1 cellular context compared by ENCODE assay signal in genomic region chr19:13804830-13805683, GRCh38.
A peak's percentile ranks its signal among the peaks of the same experiment; 100 is the strongest.
TF ChIP-seq lines count a peak whose summit lies in the region.

No MANE protein-coding gene starts in this region.

TF ChIP-seq in HepG2, 621 proteins besides CTCF, POLR2A, EP300 and RAD21 (continued from another document and continues in another):
- TF ChIP-seq ZNF576 (CRISPR knock-in tag; IDR thresholded peaks at IDR 0.05), result no peak
- TF ChIP-seq HNRNPL (IDR thresholded peaks at IDR 0.05; ENCODE audit: low read depth, low read length), result peak; percentile 69; the same call in 1 of the 2 replicates
- TF ChIP-seq SYNCRIP (IDR thresholded peaks at IDR 0.05; ENCODE audit: insufficient read depth, low read depth, low read length), result no peak
- no peak for TF ChIP-seq KLF6 (CRISPR knock-in tag; IDR thresholded peaks at IDR 0.05)
- TF ChIP-seq, protein P1, sequence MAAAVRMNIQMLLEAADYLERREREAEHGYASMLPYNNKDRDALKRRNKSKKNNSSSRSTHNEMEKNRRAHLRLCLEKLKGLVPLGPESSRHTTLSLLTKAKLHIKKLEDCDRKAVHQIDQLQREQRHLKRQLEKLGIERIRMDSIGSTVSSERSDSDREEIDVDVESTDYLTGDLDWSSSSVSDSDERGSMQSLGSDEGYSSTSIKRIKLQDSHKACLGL (CRISPR knock-in tag; IDR thresholded peaks at IDR 0.05), result no peak
- TF ChIP-seq DPF2 (CRISPR knock-in tag; IDR thresholded peaks at IDR 0.05; ENCODE audit: borderline replicate concordance, low read depth), result no peak
- TF ChIP-seq MAX (IDR thresholded peaks at IDR 0.05), result peak; percentile 33; the same call in 1 of the 2 replicates
- TF ChIP-seq JUND (CRISPR knock-in tag; IDR thresholded peaks at IDR 0.05), result no peak
- no peak for TF ChIP-seq ZNF513 (CRISPR knock-in tag; conservative IDR thresholded peaks at IDR 0.05)
- TF ChIP-seq, protein P2, sequence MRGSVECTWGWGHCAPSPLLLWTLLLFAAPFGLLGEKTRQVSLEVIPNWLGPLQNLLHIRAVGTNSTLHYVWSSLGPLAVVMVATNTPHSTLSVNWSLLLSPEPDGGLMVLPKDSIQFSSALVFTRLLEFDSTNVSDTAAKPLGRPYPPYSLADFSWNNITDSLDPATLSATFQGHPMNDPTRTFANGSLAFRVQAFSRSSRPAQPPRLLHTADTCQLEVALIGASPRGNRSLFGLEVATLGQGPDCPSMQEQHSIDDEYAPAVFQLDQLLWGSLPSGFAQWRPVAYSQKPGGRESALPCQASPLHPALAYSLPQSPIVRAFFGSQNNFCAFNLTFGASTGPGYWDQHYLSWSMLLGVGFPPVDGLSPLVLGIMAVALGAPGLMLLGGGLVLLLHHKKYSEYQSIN (CRISPR knock-in tag; IDR thresholded peaks at IDR 0.05; ENCODE audit: borderline replicate concordance), result no peak
- TF ChIP-seq RBAK (CRISPR knock-in tag; IDR thresholded peaks at IDR 0.05), result no peak
- TF ChIP-seq ZFP41 (CRISPR knock-in tag; IDR thresholded peaks at IDR 0.05; ENCODE audit: borderline replicate concordance), result no peak
- no peak for TF ChIP-seq ZFP36 (IDR thresholded peaks at IDR 0.05; ENCODE audit: borderline replicate concordance, low read depth, low read length, partially characterized antibody)
- no peak for TF ChIP-seq ZNF432 (CRISPR knock-in tag; IDR thresholded peaks at IDR 0.05; ENCODE audit: borderline replicate concordance)
- no peak for TF ChIP-seq ZNF337 (CRISPR knock-in tag; IDR thresholded peaks at IDR 0.05; ENCODE audit: borderline replicate concordance, low read depth)
- no peak for TF ChIP-seq MXD3 (CRISPR knock-in tag; IDR thresholded peaks at IDR 0.05)
- TF ChIP-seq ZNF296 (CRISPR knock-in tag; conservative IDR thresholded peaks at IDR 0.05), result no peak
- no peak for TF ChIP-seq FOXC1 (CRISPR knock-in tag; IDR thresholded peaks at IDR 0.05; ENCODE audit: borderline replicate concordance)
- no peak for TF ChIP-seq ARHGAP35 (CRISPR knock-in tag; IDR thresholded peaks at IDR 0.05; ENCODE audit: borderline replicate concordance)
- TF ChIP-seq PRMT3 (CRISPR knock-in tag; IDR thresholded peaks at IDR 0.05; ENCODE audit: borderline replicate concordance, low read depth), result no peak
- TF ChIP-seq ETV6 (CRISPR knock-in tag; conservative IDR thresholded peaks at IDR 0.05), result no peak
- TF ChIP-seq TGIF2 (CRISPR knock-in tag; IDR thresholded peaks at IDR 0.05), result no peak
- TF ChIP-seq, protein P3, sequence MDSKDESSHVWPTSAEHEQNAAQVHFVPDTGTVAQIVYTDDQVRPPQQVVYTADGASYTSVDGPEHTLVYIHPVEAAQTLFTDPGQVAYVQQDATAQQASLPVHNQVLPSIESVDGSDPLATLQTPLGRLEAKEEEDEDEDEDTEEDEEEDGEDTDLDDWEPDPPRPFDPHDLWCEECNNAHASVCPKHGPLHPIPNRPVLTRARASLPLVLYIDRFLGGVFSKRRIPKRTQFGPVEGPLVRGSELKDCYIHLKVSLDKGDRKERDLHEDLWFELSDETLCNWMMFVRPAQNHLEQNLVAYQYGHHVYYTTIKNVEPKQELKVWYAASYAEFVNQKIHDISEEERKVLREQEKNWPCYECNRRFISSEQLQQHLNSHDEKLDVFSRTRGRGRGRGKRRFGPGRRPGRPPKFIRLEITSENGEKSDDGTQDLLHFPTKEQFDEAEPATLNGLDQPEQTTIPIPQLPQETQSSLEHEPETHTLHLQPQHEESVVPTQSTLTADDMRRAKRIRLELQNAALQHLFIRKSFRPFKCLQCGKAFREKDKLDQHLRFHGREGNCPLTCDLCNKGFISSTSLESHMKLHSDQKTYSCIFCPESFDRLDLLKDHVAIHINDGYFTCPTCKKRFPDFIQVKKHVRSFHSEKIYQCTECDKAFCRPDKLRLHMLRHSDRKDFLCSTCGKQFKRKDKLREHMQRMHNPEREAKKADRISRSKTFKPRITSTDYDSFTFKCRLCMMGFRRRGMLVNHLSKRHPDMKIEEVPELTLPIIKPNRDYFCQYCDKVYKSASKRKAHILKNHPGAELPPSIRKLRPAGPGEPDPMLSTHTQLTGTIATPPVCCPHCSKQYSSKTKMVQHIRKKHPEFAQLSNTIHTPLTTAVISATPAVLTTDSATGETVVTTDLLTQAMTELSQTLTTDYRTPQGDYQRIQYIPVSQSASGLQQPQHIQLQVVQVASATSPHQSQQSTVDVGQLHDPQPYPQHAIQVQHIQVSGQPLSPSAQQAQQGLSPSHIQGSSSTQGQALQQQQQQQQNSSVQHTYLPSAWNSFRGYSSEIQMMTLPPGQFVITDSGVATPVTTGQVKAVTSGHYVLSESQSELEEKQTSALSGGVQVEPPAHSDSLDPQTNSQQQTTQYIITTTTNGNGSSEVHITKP (CRISPR knock-in tag; IDR thresholded peaks at IDR 0.05; ENCODE audit: low read depth), result no peak
- no peak for TF ChIP-seq HIVEP1 (CRISPR knock-in tag; IDR thresholded peaks at IDR 0.05)
- TF ChIP-seq PAF1 (CRISPR knock-in tag; IDR thresholded peaks at IDR 0.05), result no peak
- TF ChIP-seq ZFX (CRISPR knock-in tag; IDR thresholded peaks at IDR 0.05; ENCODE audit: low read depth), result no peak
- TF ChIP-seq RFX3 (CRISPR knock-in tag; IDR thresholded peaks at IDR 0.05), result no peak
- TF ChIP-seq CENPBD1 (CRISPR knock-in tag; IDR thresholded peaks at IDR 0.05; ENCODE audit: borderline replicate concordance, low read depth), result no peak
- TF ChIP-seq, protein P4, sequence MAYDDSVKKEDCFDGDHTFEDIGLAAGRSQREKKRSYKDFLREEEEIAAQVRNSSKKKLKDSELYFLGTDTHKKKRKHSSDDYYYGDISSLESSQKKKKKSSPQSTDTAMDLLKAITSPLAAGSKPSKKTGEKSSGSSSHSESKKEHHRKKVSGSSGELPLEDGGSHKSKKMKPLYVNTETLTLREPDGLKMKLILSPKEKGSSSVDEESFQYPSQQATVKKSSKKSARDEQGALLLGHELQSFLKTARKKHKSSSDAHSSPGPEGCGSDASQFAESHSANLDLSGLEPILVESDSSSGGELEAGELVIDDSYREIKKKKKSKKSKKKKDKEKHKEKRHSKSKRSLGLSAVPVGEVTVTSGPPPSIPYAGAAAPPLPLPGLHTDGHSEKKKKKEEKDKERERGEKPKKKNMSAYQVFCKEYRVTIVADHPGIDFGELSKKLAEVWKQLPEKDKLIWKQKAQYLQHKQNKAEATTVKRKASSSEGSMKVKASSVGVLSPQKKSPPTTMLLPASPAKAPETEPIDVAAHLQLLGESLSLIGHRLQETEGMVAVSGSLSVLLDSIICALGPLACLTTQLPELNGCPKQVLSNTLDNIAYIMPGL (CRISPR knock-in tag; IDR thresholded peaks at IDR 0.05; ENCODE audit: borderline replicate concordance in 1 of 2, low read depth in 1 of 2), result 0 out of 4 replicates have a peak, but pooled peaks of 1 of the 2 experiments have one; percentile 26
- TF ChIP-seq ZXDC (CRISPR knock-in tag; IDR thresholded peaks at IDR 0.05), result no peak
- TF ChIP-seq, protein P5, sequence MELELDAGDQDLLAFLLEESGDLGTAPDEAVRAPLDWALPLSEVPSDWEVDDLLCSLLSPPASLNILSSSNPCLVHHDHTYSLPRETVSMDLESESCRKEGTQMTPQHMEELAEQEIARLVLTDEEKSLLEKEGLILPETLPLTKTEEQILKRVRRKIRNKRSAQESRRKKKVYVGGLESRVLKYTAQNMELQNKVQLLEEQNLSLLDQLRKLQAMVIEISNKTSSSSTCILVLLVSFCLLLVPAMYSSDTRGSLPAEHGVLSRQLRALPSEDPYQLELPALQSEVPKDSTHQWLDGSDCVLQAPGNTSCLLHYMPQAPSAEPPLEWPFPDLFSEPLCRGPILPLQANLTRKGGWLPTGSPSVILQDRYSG (CRISPR knock-in tag; IDR thresholded peaks at IDR 0.05), result no peak
- TF ChIP-seq ZNF891 (CRISPR knock-in tag; IDR thresholded peaks at IDR 0.05), result peak; percentile 10; the same call in 1 of the 2 replicates
- no peak for TF ChIP-seq HOXD1 (CRISPR knock-in tag; IDR thresholded peaks at IDR 0.05)
- TF ChIP-seq, protein P6, sequence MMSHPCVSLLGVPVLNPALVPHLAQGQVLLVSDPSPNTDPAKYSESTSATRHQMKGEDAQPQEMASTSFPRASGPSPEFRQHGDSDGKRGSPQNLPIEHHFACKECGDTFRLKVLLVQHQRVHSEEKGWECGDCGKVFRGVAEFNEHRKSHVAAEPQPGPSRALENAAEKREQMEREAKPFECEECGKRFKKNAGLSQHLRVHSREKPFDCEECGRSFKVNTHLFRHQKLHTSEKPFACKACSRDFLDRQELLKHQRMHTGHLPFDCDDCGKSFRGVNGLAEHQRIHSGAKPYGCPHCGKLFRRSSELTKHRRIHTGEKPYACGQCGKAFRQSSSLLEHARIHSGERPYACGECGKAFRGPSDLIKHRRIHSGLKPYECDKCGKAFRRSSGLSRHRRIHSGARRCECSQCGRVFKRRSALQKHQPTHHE (CRISPR knock-in tag; IDR thresholded peaks at IDR 0.05; ENCODE audit: borderline replicate concordance), result no peak
- TF ChIP-seq MXI1 (IDR thresholded peaks at IDR 0.05; ENCODE audit: borderline replicate concordance, low read depth, low read length), result 0 out of 3 replicates have a peak, but pooled peaks have one; percentile 22
- peak; percentile 45; the same call in 1 of the 2 replicates for TF ChIP-seq ZNF768 (CRISPR knock-in tag; IDR thresholded peaks at IDR 0.05)
- peak; percentile 53 for TF ChIP-seq STAG1 (CRISPR knock-in tag; IDR thresholded peaks at IDR 0.05)
- no peak for TF ChIP-seq PHF5A (CRISPR knock-in tag; IDR thresholded peaks at IDR 0.05; ENCODE audit: low read depth, unreplicated experiment)
- TF ChIP-seq ZNF7 (CRISPR knock-in tag; IDR thresholded peaks at IDR 0.05), result no peak
- no peak for TF ChIP-seq NCOR1 (IDR thresholded peaks at IDR 0.05; ENCODE audit: borderline replicate concordance, low read length)
- TF ChIP-seq RFX5 (IDR thresholded peaks at IDR 0.05; ENCODE audit: low read depth, low read length), result no peak
- no peak for TF ChIP-seq ZNF280B (CRISPR knock-in tag; IDR thresholded peaks at IDR 0.05; ENCODE audit: borderline replicate concordance)
- TF ChIP-seq KDM2A (CRISPR knock-in tag; IDR thresholded peaks at IDR 0.05; ENCODE audit: borderline replicate concordance, low read depth), result 0 out of 2 replicates have a peak, but pooled peaks have one; percentile 19
- peak; percentile 100 for TF ChIP-seq ZBTB33 (CRISPR knock-in tag; IDR thresholded peaks at IDR 0.05)
